ENCODE assay signal across 8 cellular contexts in the genomic region with DNA sequence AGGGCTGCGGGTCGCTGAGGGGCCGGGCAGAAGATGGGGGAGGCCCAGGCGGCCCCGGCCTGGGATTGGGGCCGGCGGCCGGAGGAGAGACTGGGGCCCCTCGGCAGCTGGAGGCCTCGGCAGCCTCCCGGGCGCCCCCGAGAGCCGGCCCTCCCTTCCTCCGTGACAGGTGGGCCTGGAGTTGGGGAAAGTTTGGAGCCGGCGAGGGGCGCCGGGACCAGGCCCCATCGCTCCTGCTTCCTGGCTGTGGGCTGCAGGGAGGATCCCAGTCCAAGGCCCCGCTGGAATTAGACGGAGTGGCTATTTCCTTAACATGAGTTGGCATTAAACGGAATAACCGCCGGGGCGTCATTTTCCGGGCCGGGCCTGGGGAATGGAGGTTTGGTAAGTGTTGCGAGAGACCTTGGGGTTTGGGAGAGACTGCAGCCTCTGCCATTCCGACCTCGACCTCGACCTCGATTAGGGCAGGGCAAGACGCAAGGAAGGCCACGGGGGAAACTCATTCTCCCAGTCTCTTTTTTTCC. TPM values are rescaled to one million over a fixed set of nuclear protein-coding genes. Genes with fewer than 3 reads are reported as not detected.
DNase-seq lines count a peak whose midpoint lies in the region; ATAC-seq, FAIRE-seq and TF ChIP-seq lines count a peak whose summit lies in the region.
"Not testable (repeated sequence)": the region's sequence is repeated elsewhere in the genome, so short reads cannot be mapped to it uniquely, and the experiment has no call there.

No MANE protein-coding gene starts in this region.

- not testable (repeated sequence) for H4K20me1 ChIP-seq in PC-3 (ENCODE audit: low read length); keratinocyte (ENCODE audit: control insufficient read depth, extremely low read depth, insufficient read depth, low read length)

- peaks cover 19% of the 10 kb centered on the region for H3K4me1 Mint-ChIP-seq in type B pancreatic cell (ENCODE audit: unreplicated experiment)

- not testable (repeated sequence) for TF ChIP-seq CTCF in PC-3 (conservative IDR thresholded peaks at IDR 0.05; ENCODE audit: low read depth, low read length); keratinocyte (optimal IDR thresholded peaks at IDR 0.05 in 1 of 3, IDR thresholded peaks at IDR 0.05 in 1 of 3, conservative IDR thresholded peaks at IDR 0.05 in 1 of 3; ENCODE audit: extremely low read depth in 1 of 3, insufficient read depth in 2 of 3, low read length in 3 of 3); type B pancreatic cell (conservative IDR thresholded peaks at IDR 0.05)

- peaks cover 18% of the 10 kb centered on the region for H3K36me3 Mint-ChIP-seq in type B pancreatic cell

- not testable (repeated sequence) for H3K27me3 ChIP-seq in PC-3 (ENCODE audit: low read length); keratinocyte (ENCODE audit: control insufficient read depth, extremely low read depth, insufficient read depth, low read length); rectal smooth muscle tissue (ENCODE audit: control insufficient read depth, insufficient read depth, low read length)

- peaks cover 10% of the 10 kb centered on the region; the same call in 1 of the 2 replicates for H3K4me1 ChIP-seq in PC-3 (ENCODE audit: insufficient read depth, low read length)
- not testable (repeated sequence) for H3K4me1 ChIP-seq in keratinocyte (ENCODE audit: control insufficient read depth, extremely low read depth, insufficient read depth, low read length); rectal smooth muscle tissue (ENCODE audit: control insufficient read depth, insufficient read depth, low read length)

- H3K27me3 Mint-ChIP-seq in type B pancreatic cell = not testable (repeated sequence)

- H3K4me2 ChIP-seq in PC-3 (ENCODE audit: low read length) (peak overlapping the region; percentile 87), keratinocyte (ENCODE audit: control insufficient read depth, extremely low read depth, insufficient read depth, low read depth, low read length) (peak overlapping the region; percentile 73)

- not testable (repeated sequence) for H2AFZ ChIP-seq in PC-3 (ENCODE audit: low read length)
- H2AFZ ChIP-seq in keratinocyte (ENCODE audit: control insufficient read depth, low read length) = peak overlapping the region; percentile 51

- not testable (repeated sequence) for H3K9me1 ChIP-seq in keratinocyte (ENCODE audit: control insufficient read depth, extremely low read depth, insufficient read depth, low read length)

- peak overlapping the region; percentile 97 for H3K27ac Mint-ChIP-seq in type B pancreatic cell

- ATAC-seq in HG03135 (IDR thresholded peaks at IDR 0.05; ENCODE audit: unreplicated experiment) (peak; percentile 25), PC-3 (peak; percentile 2; the same call in 1 of the 2 replicates)

- peak overlapping the region; percentile 40 for H3K27ac ChIP-seq in PC-3 (ENCODE audit: low read length)
- H3K27ac ChIP-seq in keratinocyte (ENCODE audit: control insufficient read depth, insufficient read depth, low read length) = peak overlapping the region; percentile 72
- H3K27ac ChIP-seq in rectal smooth muscle tissue (ENCODE audit: low read depth, low read length) = peak overlapping the region; percentile 87

- H3K36me3 ChIP-seq in PC-3 (ENCODE audit: low read depth, low read length); keratinocyte (ENCODE audit: control insufficient read depth in 2 of 2, extremely low read depth in 1 of 2, insufficient read depth in 2 of 2, low read length in 2 of 2); rectal smooth muscle tissue (ENCODE audit: control insufficient read depth, insufficient read depth, low read length): not testable (repeated sequence)

- H3K4me3 Mint-ChIP-seq in type B pancreatic cell = peak overlapping the region; percentile 93

- H3K9ac ChIP-seq in PC-3 (ENCODE audit: low read length) (peak overlapping the region; percentile 89), keratinocyte (ENCODE audit: control insufficient read depth, extremely low read depth, insufficient read depth, low read length) (peak overlapping the region; percentile 92), rectal smooth muscle tissue (ENCODE audit: low read length) (peak overlapping the region; percentile 86)

- not testable (repeated sequence) for H3K9me2 ChIP-seq in PC-3 (replicated peaks; ENCODE audit: low read length)

- not testable (repeated sequence) for BruUV-seq in PC-3 (replicated peaks; lab: Mats Ljungman, UMichigan)

- DNase-seq in GM03348 (ENCODE audit: low spot score) (peak; percentile 18), PC-3 (peak; percentile 19), ecto neural progenitor cell (ENCODE audit: low spot score) (peak; percentile 58)
- DNase-seq in activated T-cell treated with anti-CD3 and anti-CD28 coated beads, Interleukin-2, amount 50 U/mL, for 1 hour = peak; percentile 60
- DNase-seq in keratinocyte (ENCODE audit: low read depth, low spot score); type B pancreatic cell (ENCODE audit: extremely low spot score, unreplicated experiment): not testable (repeated sequence)

- H3K4me3 ChIP-seq in PC-3 (ENCODE audit: low read length) (peak overlapping the region; percentile 79), keratinocyte (ENCODE audit: control insufficient read depth in 2 of 3, extremely low read depth in 1 of 3, insufficient read depth in 2 of 3, low read depth in 1 of 3, low read length in 3 of 3) (peak overlapping the region; percentile 66 to 84 (median 71)), rectal smooth muscle tissue (ENCODE audit: low read length) (peak overlapping the region; percentile 76)

- H3K9me3 ChIP-seq in PC-3 (ENCODE audit: low read length); keratinocyte (ENCODE audit: control insufficient read depth, low read depth, low read length): not testable (repeated sequence)

- intact Hi-C loops in PC-3 (cut with micrococcal nuclease) = loop anchor here (10.0 kb wide), 1 partner anchor 57 kb away; the partner anchor contains the start of gene METTL2B

- not testable (repeated sequence) for FAIRE-seq in keratinocyte (lab: Jason Lieb, UNC)

- CTCF ChIA-PET in PC-3 (lab: Charles Lee) = not testable (repeated sequence)

- POLR2A ChIA-PET in PC-3 (lab: Charles Lee; ENCODE audit: unreplicated experiment) = not testable (repeated sequence)

- not testable (repeated sequence) for H3F3A ChIP-seq in PC-3 (ENCODE audit: low read length, unreplicated experiment)

- H3K79me2 ChIP-seq in PC-3 (ENCODE audit: low read length) = peaks cover 52% of the 10 kb centered on the region
- peaks cover 37% of the 10 kb centered on the region for H3K79me2 ChIP-seq in keratinocyte (ENCODE audit: control insufficient read depth, insufficient read depth, low read length)

- dilution Hi-C loops in keratinocyte (cut with MboI; ENCODE audit: extremely low pct_ligation_motif_present, low sequenced_read_pairs) = not testable (repeated sequence)

- not testable (repeated sequence) for H3K9me3 Mint-ChIP-seq in type B pancreatic cell

RNA-seq across cellular contexts. Expression of gene METTL2B, which starts 55.5 kb away (rescaled TPM):
- total RNA-seq in PC-3 (2014; rRNA removed) (33.8 and 37.1 TPM in 2 replicates), type B pancreatic cell (ENCODE audit: low replicate concordance) (32.1 and 36.8 TPM in 2 replicates)
- 20.9 to 30.7 TPM (median 23.7 TPM) in 3 replicates for polyA plus RNA-seq in keratinocyte
- 34.6 TPM for polyA plus RNA-seq in keratinocyte (2011; ENCODE audit: low read depth)
- polyA plus RNA-seq in keratinocyte (2011; cell fraction: cytosol; rRNA removed) = 14.9 and 26.5 TPM in 2 replicates
- 22.4 and 30.6 TPM in 2 replicates for polyA plus RNA-seq in keratinocyte (2011; cell fraction: nucleus; rRNA removed)
- polyA plus RNA-seq in keratinocyte (2012; ENCODE audit: low replicate concordance) = 17.6 and 21.7 TPM in 2 replicates
- 9.2 to 36.1 TPM (median 22.4 TPM) in 3 replicates for polyA minus RNA-seq in keratinocyte
- 28.0 TPM for polyA minus RNA-seq in keratinocyte (2011; cell fraction: cytosol; rRNA and poly(A)+ RNA removed)
- polyA minus RNA-seq in keratinocyte (2011; cell fraction: nucleus; rRNA and poly(A)+ RNA removed) = 17.5 and 25.0 TPM in 2 replicates
